Comparison of ENCODE assay signal across 9 cellular contexts in the genomic region with DNA sequence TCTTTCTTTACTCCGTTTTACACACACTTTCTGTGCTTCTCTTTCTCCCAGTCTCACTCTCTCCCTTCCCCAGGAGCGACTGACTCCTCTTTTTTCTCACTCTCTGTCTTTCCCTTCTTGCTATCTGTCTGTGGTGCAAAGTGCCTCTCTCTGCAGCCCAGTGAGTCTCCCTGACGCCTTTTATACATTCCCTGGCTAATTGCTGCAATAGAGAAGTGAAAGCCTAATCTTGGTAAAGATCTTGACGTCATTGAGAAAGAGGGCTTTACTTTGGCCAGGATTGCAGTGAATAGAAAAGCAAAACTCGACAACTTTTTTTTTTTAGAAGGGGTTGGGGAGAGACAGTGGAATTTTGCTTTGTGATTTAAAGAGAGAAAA. TPM values are rescaled to one million over a fixed set of nuclear protein-coding genes. Genes with fewer than 3 reads are reported as not detected.
DNase-seq lines count a peak whose midpoint lies in the region; ATAC-seq, FAIRE-seq and TF ChIP-seq lines count a peak whose summit lies in the region.
"Had no signal": no experiment of that assay in that cellular context is flagged by ENCODE, and none has a peak within 500 bp of the region (broad histone marks: within the 10 kb centered on the region; RNA-seq: fewer than 3 reads in every experiment).

No MANE protein-coding gene starts in this region.

- no peak for FAIRE-seq in pancreas (lab: Jason Lieb, UNC)
- FAIRE-seq: TTC549 had no signal

- intact Hi-C loops in pancreas (cut with DNase I) = no loop called here
- intact Hi-C loops in lower leg skin (cut with DNase I; ENCODE audit: low total_unique reads) = no loop called here

- no peaks in the 10 kb centered on the region for H3K36me3 ChIP-seq in pancreas

- DNase-seq in GM04503 (ENCODE audit: low read depth) (peak; percentile 11), KBM-7 (peak; percentile 49), choroid plexus epithelial cell (ENCODE audit: low read depth) (peak; percentile 80), pancreas (no peak), inferior parietal cortex (ENCODE audit: extremely low spot score) (no peak), D341Med (ENCODE audit: low spot score) (no peak), Kasumi-1 (lab: John Stamatoyannopoulos, UW) (no peak), lower leg skin (ENCODE audit: low spot score in 2 of 2) (no peak)

- H3K27ac ChIP-seq in pancreas = no peak overlapping the region

- no peaks in the 10 kb centered on the region for H3K27me3 ChIP-seq in pancreas

- WGBS in pancreas, 2 donors = 4 to 10% methylated on average over 5 of the region's 5 CpGs
- WGBS in lower leg skin, 2 donors = 1% methylated on average over 5 of the region's 5 CpGs

- no peaks in the 10 kb centered on the region for H3K9me3 ChIP-seq in pancreas

- peaks cover 0 to 5% (median 0%) of the 10 kb centered on the region in 3 donors for H3K4me1 ChIP-seq in pancreas

- TF ChIP-seq POLR2A in lower leg skin (IDR thresholded peaks at IDR 0.05) = no peak

- TF ChIP-seq CTCF in choroid plexus epithelial cell (conservative IDR thresholded peaks at IDR 0.05; ENCODE audit: low read depth, low read length) = no peak
- no peak for TF ChIP-seq CTCF in pancreas (IDR thresholded peaks at IDR 0.05)
- TF ChIP-seq CTCF in lower leg skin (IDR thresholded peaks at IDR 0.05) = no peak

- H3K4me3 ChIP-seq in choroid plexus epithelial cell (ENCODE audit: low read depth, low read length) (peak overlapping the region; percentile 57), pancreas (peak overlapping the region in 1 of 4 donors; percentile 31), lower leg skin (ENCODE audit: low read depth, poor library complexity, severe bottlenecking) (no peak overlapping the region)

- peak; percentile 56 to 66 (median 64) for ATAC-seq in pancreas

- in situ Hi-C loops in KBM-7 (cut with MboI; ENCODE audit: low pct_unique_long_range_greater_than_20kb, low sequenced_read_pairs) = no loop called here

RNA-seq across cellular contexts. Expression of a gene that starts 0.7 kb away (rescaled TPM):
- total RNA-seq in pancreas (1 to 10 TPM in 3 of 6 donors, under 1 TPM in 3; 0.08 to 3.8 (median 0.77) TPM), lower leg skin (10 to 100 TPM in 2 of 4 donors, 1 to 10 TPM in 2; 2.8 to 16.5 (median 10.4) TPM)
- polyA plus RNA-seq in pancreas = under 1 TPM; 0.31 to 0.53 TPM

Comparison
In these comparisons a context has a peak if more than half of its experiments do, and no peak if none do; other contexts are left out.
1. DNase-seq: peak in GM04503 (single experiment), KBM-7 (single experiment) and choroid plexus epithelial cell (single experiment); none in pancreas (0 of 6), inferior parietal cortex (single experiment), D341Med (single experiment), Kasumi-1 (0 of 2) and lower leg skin (0 of 2).